In genomic region chr11:42958635-42959034, GRCh38 we compare ENCODE assay signal across 9 cellular contexts.
"Had no signal": no experiment of that assay in that cellular context is flagged by ENCODE, and none has a peak within 500 bp of the region (broad histone marks: within the 10 kb centered on the region; RNA-seq: fewer than 3 reads in every experiment).

No MANE protein-coding gene starts in this region.

- H3K4me2 ChIP-seq: GM23338 had no signal

- H2AFZ ChIP-seq: GM23248, GM23338 had no signal

- H3K9me3 ChIP-seq: HAP-1 had no signal

- H3K9ac ChIP-seq: GM23248 had no signal

- ATAC-seq: GM23338, HCT116 had no signal

- H3K27ac ChIP-seq: GM23248 had no signal

- H3K4me1 ChIP-seq: HAP-1 had no signal

- DNase-seq: GM23248, GOT3, H7, H9, HCEC 1CT, HFFc6 had no signal

- H3K4me3 ChIP-seq: GM23248, GM23338, HAP-1 had no signal

- H3K36me3 ChIP-seq: HAP-1 had no signal
